Comparison of ENCODE assay signal across 40 cellular contexts in the genomic region with DNA sequence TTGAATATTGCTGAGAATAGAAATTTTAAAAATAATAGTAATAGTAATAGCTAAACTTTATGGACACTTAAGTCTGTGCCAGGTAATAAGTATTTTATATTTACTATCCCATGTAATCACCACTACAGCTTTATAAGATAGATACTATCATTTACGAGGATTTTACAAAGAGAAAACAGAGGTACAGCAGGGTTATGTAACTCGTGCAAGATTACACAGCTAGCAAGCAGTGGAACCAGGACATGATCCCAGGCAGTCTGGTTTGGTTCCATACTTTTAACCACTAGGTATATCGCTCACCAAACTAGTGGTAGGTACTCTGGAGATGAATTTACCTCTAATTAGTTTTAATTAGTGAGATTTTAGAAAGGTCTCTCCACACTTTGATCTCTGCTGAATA. TPM values are rescaled to one million over a fixed set of nuclear protein-coding genes. Genes with fewer than 3 reads are reported as not detected.
"Had no signal": no experiment of that assay in that cellular context is flagged by ENCODE, and none has a peak within 500 bp of the region (broad histone marks: within the 10 kb centered on the region; RNA-seq: fewer than 3 reads in every experiment).

No MANE protein-coding gene starts in this region.

- H3K4me3 ChIP-seq: MG63 had no signal

- H3K27ac ChIP-seq: KMS-11 had no signal

- DNase-seq: Karpas-422, Kasumi-1, MG63, MM.1S, MV-4-11, NCI-H1048, NCI-H1092, NCI-H1092 treated with DMSO at 0.1 percent for 48 hours, NCI-H1105, NCI-H1105 treated with DMSO at 0.1 percent for 48 hours, NCI-H1417, NCI-H1417 treated with DMSO at 0.1 percent for 48 hours, NCI-H1436, NCI-H1436 treated with DMSO at 0.1 percent for 48 hours, NCI-H146, NCI-H1694, NCI-H1694 treated with DMSO at 0.1 percent for 48 hours, NCI-H187, NCI-H187 treated with DMSO at 0.1 percent for 48 hours, NCI-H1930, NCI-H2029, NCI-H2029 treated with DMSO at 0.1 percent for 48 hours, NCI-H2081, NCI-H2081 treated with DMSO at 0.1 percent for 48 hours, NCI-H2107, NCI-H2171, NCI-H2171 treated with DMSO at 0.1 percent for 48 hours, NCI-H2227 treated with DMSO at 0.1 percent for 48 hours, NCI-H226, NCI-H345, NCI-H446, NCI-H446 treated with DMSO at 0.1 percent for 48 hours, NCI-H510A, NCI-H510A treated with DMSO at 0.1 percent for 48 hours, NCI-H524 had no signal

RNA-seq across cellular contexts. Expression of gene SPAG17, which starts 42.5 kb away (rescaled TPM):
- total RNA-seq: LHCN-M2, M059J, MCF 10A, NCI-H460 had no signal
